8 cellular contexts compared by ENCODE assay signal in the genomic region with DNA sequence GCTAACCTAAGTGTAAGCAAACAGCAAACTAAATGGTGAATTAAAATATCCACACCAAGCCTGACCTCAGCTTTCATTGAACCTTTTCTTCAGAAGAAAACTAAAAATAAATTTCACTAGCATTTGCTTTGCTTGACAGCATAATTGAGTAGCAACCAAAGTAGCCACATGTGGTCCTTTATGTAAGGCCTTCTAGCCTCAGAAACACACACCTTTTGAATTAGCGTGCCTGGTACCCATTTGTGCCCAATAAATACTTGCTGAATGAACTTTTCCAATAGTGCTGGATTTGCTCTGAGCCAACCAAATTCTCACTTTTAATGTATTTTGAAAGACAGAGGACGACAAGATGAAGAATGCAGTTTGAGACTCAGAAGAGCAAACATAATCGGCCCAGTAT. TPM values are rescaled to one million over a fixed set of nuclear protein-coding genes. Genes with fewer than 3 reads are reported as not detected.
DNase-seq lines count a peak whose midpoint lies in the region; TF ChIP-seq lines count a peak whose summit lies in the region.

No MANE protein-coding gene starts in this region.

- H3K36me3 ChIP-seq in SJCRH30 = peaks cover 8% of the 10 kb centered on the region

- peak; percentile 38 for DNase-seq in NCI-H82 (lab: John Stamatoyannopoulos, UW)
- DNase-seq in NCI-H82 treated with DMSO at 0.1 percent for 48 hours (lab: John Stamatoyannopoulos, UW; ENCODE audit: unreplicated experiment) = no peak
- peak in 1 of 2 experiments; percentile 29 for DNase-seq in SJCRH30
- no peak for DNase-seq in fibroblast of pulmonary artery (ENCODE audit: low read depth)
- no peak for DNase-seq in SW480 (ENCODE audit: low spot score)
- DNase-seq in activated CD4-positive, CD25-positive, alpha-beta regulatory T cell treated with anti-CD3 and anti-CD28 coated beads, Interleukin-2, amount 50 U/mL, for 72 hours = no peak
- no peak for DNase-seq in stimulated activated CD4-positive, alpha-beta T cell treated with anti-CD3 and anti-CD28 coated beads, Interleukin-1b, Interleukin-23, amount 100 ng/mL, for 48 hours

- H3K4me3 ChIP-seq in SJCRH30 = peak overlapping the region; percentile 77
- peak overlapping the region; percentile 83 for H3K4me3 ChIP-seq in fibroblast of pulmonary artery (replicated peaks; ENCODE audit: low read depth, low read length)
- H3K4me3 ChIP-seq in skin epidermis = peak overlapping the region in 5 of 7 experiments; percentile 65 to 100 (median 82)

- H3K27ac ChIP-seq in SJCRH30 (no peak overlapping the region), skin epidermis (peak overlapping the region in 12 of 21 experiments; percentile 95 to 99 (median 98))

- H3K27me3 ChIP-seq in SJCRH30 = no peaks in the 10 kb centered on the region

- no peaks in the 10 kb centered on the region for H3K9me3 ChIP-seq in SJCRH30 (replicated peaks)

- H3K4me1 ChIP-seq in SJCRH30 = peaks cover 8% of the 10 kb centered on the region; the same call in 1 of the 2 replicates

- TF ChIP-seq CTCF in fibroblast of pulmonary artery (IDR thresholded peaks at IDR 0.05; ENCODE audit: low read length, missing control alignments) = no peak

RNA-seq across cellular contexts. Expression of a gene that starts 2.1 kb away (rescaled TPM):
- total RNA-seq in SJCRH30 (2014; rRNA removed; shearing (Covaris generic)) = 39.9 and 43.6 TPM in 2 replicates
